In the genomic region with DNA sequence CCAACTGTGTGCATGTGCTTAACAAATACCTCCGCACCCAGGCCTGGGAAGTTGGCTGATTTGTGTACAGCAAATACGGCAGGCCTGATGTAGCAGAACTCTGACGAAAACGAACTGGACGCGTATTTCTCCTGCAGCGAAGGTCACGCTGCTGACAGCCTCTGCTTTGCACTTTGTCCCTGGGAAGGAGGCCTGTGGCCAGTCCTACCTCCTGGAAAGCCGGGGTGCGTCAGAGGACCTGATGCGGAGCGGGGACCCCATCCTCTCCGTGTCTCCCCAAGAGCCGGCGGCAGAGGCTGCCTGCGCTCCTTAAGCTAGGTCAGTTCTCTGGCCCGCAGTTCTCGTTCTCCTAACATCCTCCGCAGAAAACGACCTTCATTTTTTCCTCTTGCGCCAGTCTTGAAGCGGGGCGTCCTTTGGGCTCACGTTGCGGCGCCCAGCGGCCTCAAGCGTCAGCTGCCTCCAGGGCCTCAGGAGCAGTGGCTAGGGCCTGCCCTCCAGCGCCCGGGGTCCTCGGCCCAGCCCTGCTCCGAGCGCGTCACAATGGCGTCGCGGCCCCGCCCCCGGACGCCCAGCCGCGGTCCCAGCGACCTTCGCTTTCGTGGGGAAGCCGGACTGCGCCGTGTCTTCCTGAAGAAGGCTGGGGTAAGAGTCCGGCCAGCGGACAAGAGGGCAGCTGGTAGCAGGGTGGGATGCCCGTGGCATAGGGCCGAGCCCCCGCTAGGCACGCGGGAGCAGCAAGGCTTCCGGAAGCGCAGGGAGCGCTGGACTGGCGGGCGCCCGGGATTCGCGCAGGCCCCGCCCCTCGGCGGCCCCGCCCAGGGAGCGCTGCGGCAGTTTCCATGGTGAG, we compare ENCODE assay signal across 1 cellular context.
A peak's percentile ranks its signal among the peaks of the same experiment; 100 is the strongest.
TF ChIP-seq lines count a peak whose summit lies in the region.

TSS of gene ZNF487 (plus strand) at position 821 of the 850 bp plus-strand sequence. CDS start 38,703 bp downstream, outside the sequence.

TF ChIP-seq in HepG2, 621 proteins besides CTCF, POLR2A, EP300 and RAD21 (continued from another document and continues in another):
- no peak for TF ChIP-seq KIAA2018 (CRISPR knock-in tag; IDR thresholded peaks at IDR 0.05; ENCODE audit: borderline replicate concordance)
- TF ChIP-seq ZNF430 (CRISPR knock-in tag; IDR thresholded peaks at IDR 0.05): 0 out of 2 replicates have a peak, but pooled peaks have one; percentile 69
- peak; percentile 78 for TF ChIP-seq ETV6 (CRISPR knock-in tag; conservative IDR thresholded peaks at IDR 0.05)
- peak; percentile 33; the same call in 1 of the 2 replicates for TF ChIP-seq ZBTB43 (CRISPR knock-in tag; conservative IDR thresholded peaks at IDR 0.05)
- TF ChIP-seq ZBTB1 (CRISPR knock-in tag; IDR thresholded peaks at IDR 0.05; ENCODE audit: borderline replicate concordance): no peak
- no peak for TF ChIP-seq MBD4 (IDR thresholded peaks at IDR 0.05; ENCODE audit: borderline replicate concordance, low read length)
- 0 out of 2 replicates have a peak, but pooled peaks have one; percentile 40 for TF ChIP-seq GTF3A (CRISPR knock-in tag; conservative IDR thresholded peaks at IDR 0.05)
- TF ChIP-seq, protein P1, sequence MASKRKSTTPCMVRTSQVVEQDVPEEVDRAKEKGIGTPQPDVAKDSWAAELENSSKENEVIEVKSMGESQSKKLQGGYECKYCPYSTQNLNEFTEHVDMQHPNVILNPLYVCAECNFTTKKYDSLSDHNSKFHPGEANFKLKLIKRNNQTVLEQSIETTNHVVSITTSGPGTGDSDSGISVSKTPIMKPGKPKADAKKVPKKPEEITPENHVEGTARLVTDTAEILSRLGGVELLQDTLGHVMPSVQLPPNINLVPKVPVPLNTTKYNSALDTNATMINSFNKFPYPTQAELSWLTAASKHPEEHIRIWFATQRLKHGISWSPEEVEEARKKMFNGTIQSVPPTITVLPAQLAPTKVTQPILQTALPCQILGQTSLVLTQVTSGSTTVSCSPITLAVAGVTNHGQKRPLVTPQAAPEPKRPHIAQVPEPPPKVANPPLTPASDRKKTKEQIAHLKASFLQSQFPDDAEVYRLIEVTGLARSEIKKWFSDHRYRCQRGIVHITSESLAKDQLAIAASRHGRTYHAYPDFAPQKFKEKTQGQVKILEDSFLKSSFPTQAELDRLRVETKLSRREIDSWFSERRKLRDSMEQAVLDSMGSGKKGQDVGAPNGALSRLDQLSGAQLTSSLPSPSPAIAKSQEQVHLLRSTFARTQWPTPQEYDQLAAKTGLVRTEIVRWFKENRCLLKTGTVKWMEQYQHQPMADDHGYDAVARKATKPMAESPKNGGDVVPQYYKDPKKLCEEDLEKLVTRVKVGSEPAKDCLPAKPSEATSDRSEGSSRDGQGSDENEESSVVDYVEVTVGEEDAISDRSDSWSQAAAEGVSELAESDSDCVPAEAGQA (IDR thresholded peaks at IDR 0.05; ENCODE audit: low read depth): peak; percentile 80
- TF ChIP-seq, protein P1 (CRISPR knock-in tag; IDR thresholded peaks at IDR 0.05; ENCODE audit: borderline replicate concordance): no peak
- TF ChIP-seq ZNF564 (CRISPR knock-in tag; IDR thresholded peaks at IDR 0.05): peak; percentile 88; the same call in 1 of the 2 replicates
- TF ChIP-seq ZNF484 (CRISPR knock-in tag; IDR thresholded peaks at IDR 0.05; ENCODE audit: borderline replicate concordance, low read depth): no peak
- no peak for TF ChIP-seq NR3C1 (CRISPR knock-in tag; IDR thresholded peaks at IDR 0.05)
- no peak for TF ChIP-seq NPAS2 (CRISPR knock-in tag; IDR thresholded peaks at IDR 0.05; ENCODE audit: borderline replicate concordance)
- TF ChIP-seq TFAP4 (IDR thresholded peaks at IDR 0.05; ENCODE audit: borderline replicate concordance, low read depth): peak; percentile 65; the same call in 1 of the 2 replicates
- peak; percentile 26; the same call in 1 of the 2 replicates for TF ChIP-seq ZNF276 (CRISPR knock-in tag; IDR thresholded peaks at IDR 0.05; ENCODE audit: low read depth)
- TF ChIP-seq ZNF737 (CRISPR knock-in tag; IDR thresholded peaks at IDR 0.05; ENCODE audit: borderline replicate concordance): peak; percentile 92; the same call in 1 of the 2 replicates
- peak; percentile 89; the same call in 1 of the 2 replicates for TF ChIP-seq NAIF1 (CRISPR knock-in tag; IDR thresholded peaks at IDR 0.05; ENCODE audit: borderline replicate concordance)
- peak; percentile 60; the same call in 1 of the 2 replicates for TF ChIP-seq ZNF614 (CRISPR knock-in tag; IDR thresholded peaks at IDR 0.05; ENCODE audit: borderline replicate concordance)
- TF ChIP-seq NBN (conservative IDR thresholded peaks at IDR 0.05): no peak
- no peak for TF ChIP-seq PLRG1 (conservative IDR thresholded peaks at IDR 0.05)
- TF ChIP-seq, protein P2, sequence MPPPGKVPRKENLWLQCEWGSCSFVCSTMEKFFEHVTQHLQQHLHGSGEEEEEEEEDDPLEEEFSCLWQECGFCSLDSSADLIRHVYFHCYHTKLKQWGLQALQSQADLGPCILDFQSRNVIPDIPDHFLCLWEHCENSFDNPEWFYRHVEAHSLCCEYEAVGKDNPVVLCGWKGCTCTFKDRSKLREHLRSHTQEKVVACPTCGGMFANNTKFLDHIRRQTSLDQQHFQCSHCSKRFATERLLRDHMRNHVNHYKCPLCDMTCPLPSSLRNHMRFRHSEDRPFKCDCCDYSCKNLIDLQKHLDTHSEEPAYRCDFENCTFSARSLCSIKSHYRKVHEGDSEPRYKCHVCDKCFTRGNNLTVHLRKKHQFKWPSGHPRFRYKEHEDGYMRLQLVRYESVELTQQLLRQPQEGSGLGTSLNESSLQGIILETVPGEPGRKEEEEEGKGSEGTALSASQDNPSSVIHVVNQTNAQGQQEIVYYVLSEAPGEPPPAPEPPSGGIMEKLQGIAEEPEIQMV (CRISPR knock-in tag; IDR thresholded peaks at IDR 0.05; ENCODE audit: low read depth): peak; percentile 69; the same call in 1 of the 2 replicates
- TF ChIP-seq POLR2AphosphoS2 (IDR thresholded peaks at IDR 0.05; ENCODE audit: low read depth, low read length): no peak; the same call in 1 of the 2 replicates
- TF ChIP-seq, protein P3, sequence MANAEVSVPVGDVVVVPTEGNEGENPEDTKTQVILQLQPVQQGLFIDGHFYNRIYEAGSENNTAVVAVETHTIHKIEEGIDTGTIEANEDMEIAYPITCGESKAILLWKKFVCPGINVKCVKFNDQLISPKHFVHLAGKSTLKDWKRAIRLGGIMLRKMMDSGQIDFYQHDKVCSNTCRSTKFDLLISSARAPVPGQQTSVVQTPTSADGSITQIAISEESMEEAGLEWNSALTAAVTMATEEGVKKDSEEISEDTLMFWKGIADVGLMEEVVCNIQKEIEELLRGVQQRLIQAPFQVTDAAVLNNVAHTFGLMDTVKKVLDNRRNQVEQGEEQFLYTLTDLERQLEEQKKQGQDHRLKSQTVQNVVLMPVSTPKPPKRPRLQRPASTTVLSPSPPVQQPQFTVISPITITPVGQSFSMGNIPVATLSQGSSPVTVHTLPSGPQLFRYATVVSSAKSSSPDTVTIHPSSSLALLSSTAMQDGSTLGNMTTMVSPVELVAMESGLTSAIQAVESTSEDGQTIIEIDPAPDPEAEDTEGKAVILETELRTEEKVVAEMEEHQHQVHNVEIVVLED (CRISPR knock-in tag; IDR thresholded peaks at IDR 0.05; ENCODE audit: borderline replicate concordance): peak; percentile 87
- peak; percentile 82; the same call in 1 of the 2 replicates for TF ChIP-seq ZNF205 (CRISPR knock-in tag; IDR thresholded peaks at IDR 0.05)
- peak; percentile 86 for TF ChIP-seq ZNF605 (CRISPR knock-in tag; IDR thresholded peaks at IDR 0.05)
- 0 out of 2 replicates have a peak, but pooled peaks have one; percentile 43 for TF ChIP-seq ZNF510 (CRISPR knock-in tag; IDR thresholded peaks at IDR 0.05; ENCODE audit: low read depth)
- no peak for TF ChIP-seq ZNF570 (CRISPR knock-in tag; IDR thresholded peaks at IDR 0.05; ENCODE audit: borderline replicate concordance)
- TF ChIP-seq DR1 (CRISPR knock-in tag; IDR thresholded peaks at IDR 0.05): peak; percentile 85
- TF ChIP-seq HDAC2 (CRISPR knock-in tag; IDR thresholded peaks at IDR 0.05): peak; percentile 47; the same call in 1 of the 2 replicates
- TF ChIP-seq ZKSCAN5 (CRISPR knock-in tag; IDR thresholded peaks at IDR 0.05): no peak
